8 cellular contexts compared by ENCODE assay signal in the genomic region with DNA sequence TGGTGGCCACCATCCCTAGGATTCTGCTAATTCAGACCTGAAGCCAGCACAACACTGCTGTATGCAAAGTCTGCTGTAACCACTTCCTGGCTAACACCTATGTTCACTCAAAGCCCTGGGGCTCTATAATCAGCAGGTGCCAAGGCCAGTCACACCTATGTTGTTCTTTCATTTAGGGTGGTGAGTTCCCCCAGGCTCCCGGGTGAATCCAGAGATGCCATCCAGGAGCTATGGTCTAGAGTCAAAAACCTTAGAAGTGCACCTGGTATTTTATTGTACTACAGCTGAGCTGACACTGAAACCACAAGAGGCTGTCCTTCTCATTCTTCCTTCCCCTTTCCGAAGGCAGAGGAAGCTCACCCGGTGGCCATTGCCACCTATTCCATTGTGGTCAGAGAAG. TPM values are rescaled to one million over a fixed set of nuclear protein-coding genes. Genes with fewer than 3 reads are reported as not detected.
DNase-seq lines count a peak whose midpoint lies in the region; ATAC-seq and TF ChIP-seq lines count a peak whose summit lies in the region.
"Had no signal": no experiment of that assay in that cellular context is flagged by ENCODE, and none has a peak within 500 bp of the region (broad histone marks: within the 10 kb centered on the region; RNA-seq: fewer than 3 reads in every experiment).

No MANE protein-coding gene starts in this region.

- no peaks in the 10 kb centered on the region for H3K36me3 Mint-ChIP-seq in HFFc6 (ENCODE audit: low read depth)

- no peak overlapping the region for H2AFZ ChIP-seq in Loucy (ENCODE audit: low read length)

- H3K9ac ChIP-seq in Loucy (ENCODE audit: low read depth, low read length, poor library complexity, severe bottlenecking): no peak overlapping the region

- no peaks in the 10 kb centered on the region for H3K79me2 ChIP-seq in Loucy (ENCODE audit: insufficient read depth, low read length)

- no peaks in the 10 kb centered on the region for H3K27me3 ChIP-seq in Loucy (ENCODE audit: insufficient read depth, low read length, poor library complexity, severe bottlenecking)
- H3K27me3 ChIP-seq in left lung: no peaks in the 10 kb centered on the region

- ATAC-seq in GM18870 (IDR thresholded peaks at IDR 0.05; ENCODE audit: unreplicated experiment) (peak; percentile 96), GM21717 (IDR thresholded peaks at IDR 0.05; ENCODE audit: unreplicated experiment) (peak; percentile 99), left lung (peak; percentile 13)

- no peak for DNase-seq in left lung
- DNase-seq in head of caudate nucleus: no peak
- DNase-seq in AG08395 (ENCODE audit: low spot score): no peak
- no peak for DNase-seq in HFFc6

- no peaks in the 10 kb centered on the region for H3F3A ChIP-seq in Loucy (ENCODE audit: low read depth)

- H3K9me2 ChIP-seq in Loucy (replicated peaks; ENCODE audit: low read depth, low read length): no peaks in the 10 kb centered on the region

- no peak overlapping the region for H3K4me3 Mint-ChIP-seq in HFFc6

- no peaks in the 10 kb centered on the region for H3K4me1 Mint-ChIP-seq in HFFc6 (ENCODE audit: low read depth)

- peaks cover 3% of the 10 kb centered on the region; the same call in 1 of the 2 replicates for H3K9me3 ChIP-seq in Loucy (ENCODE audit: insufficient read depth, low read depth, low read length)
- peaks cover 0 to 12% of the 10 kb centered on the region in 2 donors for H3K9me3 ChIP-seq in left lung

- H3K9me3 Mint-ChIP-seq in HFFc6: no peaks in the 10 kb centered on the region

- H4K20me1 ChIP-seq in Loucy (ENCODE audit: insufficient read depth, low read length, poor library complexity, severe bottlenecking): no peaks in the 10 kb centered on the region

- TF ChIP-seq CTCF in Loucy (conservative IDR thresholded peaks at IDR 0.05; ENCODE audit: low read length) (0 out of 2 replicates have a peak, but pooled peaks have one; percentile 3), left lung (IDR thresholded peaks at IDR 0.05) (no peak), HFFc6 (IDR thresholded peaks at IDR 0.05) (no peak)

- intact Hi-C loops in left lung (cut with DNase I) (no loop called here), head of caudate nucleus (cut with DNase I) (no loop called here)

- no peak overlapping the region for H3K27ac ChIP-seq in left lung
- H3K27ac ChIP-seq: skin epidermis had no signal

- no peaks in the 10 kb centered on the region for H3K27me3 Mint-ChIP-seq in HFFc6 (ENCODE audit: insufficient read depth)

- H3K4me1 ChIP-seq in Loucy (ENCODE audit: insufficient read depth, low read length, poor library complexity, severe bottlenecking) (peaks cover 19% of the 10 kb centered on the region), left lung (peaks cover 0 to 7% of the 10 kb centered on the region in 2 donors)

- H3K4me2 ChIP-seq in Loucy (ENCODE audit: low read depth, low read length, poor library complexity, severe bottlenecking): peak overlapping the region; percentile 43

- no peaks in the 10 kb centered on the region for H3K36me3 ChIP-seq in Loucy (ENCODE audit: insufficient read depth, low read length)
- H3K36me3 ChIP-seq in left lung: no peaks in the 10 kb centered on the region

- peak overlapping the region; percentile 2 for H3K4me3 ChIP-seq in Loucy (ENCODE audit: low read length, poor library complexity, severe bottlenecking)
- H3K4me3 ChIP-seq in left lung: no peak overlapping the region
- H3K4me3 ChIP-seq: skin epidermis had no signal

- H3K27ac Mint-ChIP-seq in HFFc6: no peak overlapping the region

RNA-seq across cellular contexts. Expression of a gene that starts 46.2 kb away (rescaled TPM):
- 10 to 100 TPM; 22.5 to 29.6 TPM for total RNA-seq in left lung
- under 1 TPM in 2 of 6 experiments, not detected in 4; 0.03 to 0.05 TPM for total RNA-seq in HFFc6 (2021; fragmentation: NEBNext Ultra II Directional; extraction: Animal tissue kit (Norgen Biotek cat#: 25700))

Comparison
In these comparisons a context has a peak if more than half of its experiments do, and no peak if none do; other contexts are left out.
1. ATAC-seq: peak in every context shown above with its lines; median percentile 99 in GM21717; 96 in GM18870; 13 in left lung.
2. RNA of a gene that starts 46.2 kb away (total RNA-seq): 22.5 to 29.6 TPM in left lung; 0.03 to 0.05 TPM in HFFc6; every median in the first group is over 10 times any median in the second.